Comparison of ENCODE assay signal across 10 cellular contexts in genomic region chr10:32298066-32298812, GRCh38. TPM values are rescaled to one million over a fixed set of nuclear protein-coding genes. Genes with fewer than 3 reads are reported as not detected.
DNase-seq lines count a peak whose midpoint lies in the region; ATAC-seq lines count a peak whose summit lies in the region.
"Had no signal": no experiment of that assay in that cellular context is flagged by ENCODE, and none has a peak within 500 bp of the region (broad histone marks: within the 10 kb centered on the region; RNA-seq: fewer than 3 reads in every experiment).

No MANE protein-coding gene starts in this region.

- H4K8ac ChIP-seq in trophoblast cell (ENCODE audit: low read depth, low read length), result no peak overlapping the region

- no peak overlapping the region for H3K4me3 ChIP-seq in trophoblast cell (ENCODE audit: low read depth, low read length)

- no peak overlapping the region for H3K4me2 ChIP-seq in trophoblast cell (ENCODE audit: low read length)

- H2BK5ac ChIP-seq in trophoblast cell (ENCODE audit: low read depth, low read length, poor library complexity), result no peak overlapping the region

- ATAC-seq in effector memory CD8-positive, alpha-beta T cell (replicated peaks), result no peak
- ATAC-seq in GM21717 (IDR thresholded peaks at IDR 0.05; ENCODE audit: unreplicated experiment), result no peak

- H3K9me3 Mint-ChIP-seq in effector memory CD8-positive, alpha-beta T cell, result no peaks in the 10 kb centered on the region

- H3K18ac ChIP-seq in trophoblast cell (ENCODE audit: low read length), result no peak overlapping the region

- no peak overlapping the region for H3K4ac ChIP-seq in trophoblast cell (ENCODE audit: low read depth, low read length)

- H3K4me1 Mint-ChIP-seq in effector memory CD8-positive, alpha-beta T cell (ENCODE audit: low read depth in 2 of 2), result peaks cover 33 to 62% of the 10 kb centered on the region in 2 donors

- peak overlapping the region in 1 of 2 donors; percentile 37 for H3K4me3 Mint-ChIP-seq in effector memory CD8-positive, alpha-beta T cell

- peaks cover 42% of the 10 kb centered on the region for H3K36me3 Mint-ChIP-seq in effector memory CD8-positive, alpha-beta T cell (ENCODE audit: insufficient read depth)

- H3K9ac ChIP-seq in trophoblast cell (ENCODE audit: low read length), result no peak overlapping the region

- no peak overlapping the region for H2BK12ac ChIP-seq in trophoblast cell (ENCODE audit: low read length)

- no peak overlapping the region for H4K12ac ChIP-seq in trophoblast cell (ENCODE audit: low read depth, low read length)

- peaks cover 4 to 7% of the 10 kb centered on the region in 2 experiments for H3K36me3 ChIP-seq in trophoblast cell (ENCODE audit: control insufficient read depth in 1 of 2, insufficient read depth in 2 of 2, low read length in 2 of 2)
- H3K36me3 ChIP-seq: WERI-Rb-1 had no signal

- no peak overlapping the region for H3K14ac ChIP-seq in trophoblast cell (ENCODE audit: low read length)

- no peak overlapping the region for H2AFZ ChIP-seq in trophoblast cell (ENCODE audit: insufficient read depth, low read length, poor library complexity)

- H3K27me3 ChIP-seq in trophoblast cell (ENCODE audit: insufficient read depth, low read length), result no peaks in the 10 kb centered on the region

- H3K4me1 ChIP-seq in trophoblast cell (ENCODE audit: control insufficient read depth in 1 of 2, insufficient read depth in 2 of 2, low read length in 2 of 2), result no peaks in the 10 kb centered on the region

- DNase-seq in SIG-M5 treated with dmso at 0.1 percent for 504 hours (lab: John Stamatoyannopoulos, UW; ENCODE audit: unreplicated experiment) (peak; percentile 30), SIG-M5 (lab: John Stamatoyannopoulos, UW) (no peak), RKO (ENCODE audit: low spot score) (peak; percentile 65), trophoblast cell (peak; percentile 44 to 88), globus pallidus (ENCODE audit: low spot score) (no peak), NCI-H1436 (lab: John Stamatoyannopoulos, UW) (no peak)
- DNase-seq in effector memory CD8-positive, alpha-beta T cell, result no peak
- DNase-seq: WERI-Rb-1 had no signal

- H3K27me3 Mint-ChIP-seq in effector memory CD8-positive, alpha-beta T cell, result no peaks in the 10 kb centered on the region

- H3K23ac ChIP-seq in trophoblast cell (ENCODE audit: low read length), result no peak overlapping the region

- no peaks in the 10 kb centered on the region for H3K79me2 ChIP-seq in trophoblast cell (ENCODE audit: control insufficient read depth, insufficient read depth, low read length, poor library complexity)

- no peaks in the 10 kb centered on the region for H3K79me1 ChIP-seq in trophoblast cell (ENCODE audit: low read length)

- WGBS in trophoblast cell (ENCODE audit: extremely low coverage, insufficient coverage, insufficient read length), result no CpG with 5 or more reads among the region's 11 CpGs

- H3K27ac Mint-ChIP-seq in effector memory CD8-positive, alpha-beta T cell, result peak overlapping the region; percentile 7 to 24

- no peak overlapping the region for H2BK120ac ChIP-seq in trophoblast cell (ENCODE audit: insufficient read depth, low read length, poor library complexity)

- no peak overlapping the region for H4K91ac ChIP-seq in trophoblast cell (ENCODE audit: low read depth, low read length)

- H3K9me3 ChIP-seq in trophoblast cell (ENCODE audit: insufficient read depth, low read depth, low read length), result no peaks in the 10 kb centered on the region

- no peak overlapping the region for H3K27ac ChIP-seq in trophoblast cell (ENCODE audit: low read depth, low read length)
- H3K27ac ChIP-seq: 22Rv1, WERI-Rb-1 had no signal

- no peak overlapping the region for H2AK5ac ChIP-seq in trophoblast cell (ENCODE audit: low read length)

RNA-seq across cellular contexts. Expression of gene EPC1, which starts 48.7 kb away (rescaled TPM):
- 20.2 and 21.7 TPM in 2 replicates for polyA plus RNA-seq in trophoblast cell (2013)

Comparison
In these comparisons a context has a peak if more than half of its experiments do, and no peak if none do; other contexts are left out.
1. DNase-seq: peak in SIG-M5 treated with dmso at 0.1 percent for 504 hours (single experiment), RKO (single experiment) and trophoblast cell (2 of 2); none in SIG-M5 (single experiment), effector memory CD8-positive, alpha-beta T cell (0 of 3), globus pallidus (single experiment) and NCI-H1436 (single experiment).